Comparison of ENCODE assay signal across 15 cellular contexts in genomic region chrX:20221902-20222301, GRCh38. TPM values are rescaled to one million over a fixed set of nuclear protein-coding genes. Genes with fewer than 3 reads are reported as not detected.
A peak's percentile ranks its signal among the peaks of the same experiment; 100 is the strongest.
DNase-seq lines count a peak whose midpoint lies in the region; ATAC-seq and TF ChIP-seq lines count a peak whose summit lies in the region.
"Had no signal": no experiment of that assay in that cellular context is flagged by ENCODE, and none has a peak within 500 bp of the region (broad histone marks: within the 10 kb centered on the region; RNA-seq: fewer than 3 reads in every experiment).

No MANE protein-coding gene starts in this region.

- peaks cover 1 to 2% of the 10 kb centered on the region in 2 donors for H3K36me3 Mint-ChIP-seq in activated T-cell treated with anti-CD3 and anti-CD28 coated beads, Interleukin-2, amount 50 U/mL, for 72 hours (ENCODE audit: insufficient read depth in 2 of 2)
- peaks cover 30% of the 10 kb centered on the region for H3K36me3 Mint-ChIP-seq in activated T-cell treated with anti-CD3 and anti-CD28 coated beads, Interleukin-2, amount 50 U/mL, for 24 hours (ENCODE audit: low read depth)
- no peaks in the 10 kb centered on the region for H3K36me3 Mint-ChIP-seq in glutamatergic neuron (ENCODE audit: unreplicated experiment)

- H3K27me3 ChIP-seq in skeletal muscle tissue (ENCODE audit: control insufficient read depth in 3 of 3, insufficient read depth in 3 of 3, low read length in 3 of 3): no peaks in the 10 kb centered on the region
- H3K27me3 ChIP-seq: Peyer's patch had no signal

- H3K4me3 ChIP-seq in fibroblast of the aortic adventitia (ENCODE audit: low read depth, low read length) (no peak overlapping the region), skeletal muscle tissue (ENCODE audit: low read length in 3 of 3) (no peak overlapping the region)
- H3K4me3 ChIP-seq: Peyer's patch, spleen had no signal

- TF ChIP-seq CTCF in fibroblast of the aortic adventitia (IDR thresholded peaks at IDR 0.05; ENCODE audit: insufficient read depth, low read length) (no peak), glutamatergic neuron (IDR thresholded peaks at IDR 0.05; ENCODE audit: partially characterized antibody, unreplicated experiment) (no peak)

- H3K27ac Mint-ChIP-seq in activated T-cell treated with anti-CD3 and anti-CD28 coated beads, Interleukin-2, amount 50 U/mL, for 72 hours: peak overlapping the region; percentile 20
- no peak overlapping the region for H3K27ac Mint-ChIP-seq in activated T-cell treated with anti-CD3 and anti-CD28 coated beads, Interleukin-2, amount 50 U/mL, for 24 hours
- no peak overlapping the region for H3K27ac Mint-ChIP-seq in glutamatergic neuron (ENCODE audit: unreplicated experiment)

- H3K4me1 ChIP-seq in skeletal muscle tissue (ENCODE audit: control insufficient read depth in 3 of 3, insufficient read depth in 3 of 3, low read length in 3 of 3): peaks cover 0 to 9% (median 9%) of the 10 kb centered on the region in 3 donors
- H3K4me1 ChIP-seq: Peyer's patch had no signal

- DNase-seq in activated T-cell treated with anti-CD3 and anti-CD28 coated beads, Interleukin-2, amount 50 U/mL, for 72 hours: no peak
- DNase-seq in activated T-cell treated with anti-CD3 and anti-CD28 coated beads, Interleukin-2, amount 50 U/mL, for 24 hours: no peak
- DNase-seq in OCI-M1 (lab: John Stamatoyannopoulos, UW) (peak; percentile 67), fibroblast of the aortic adventitia (ENCODE audit: low read depth) (peak; percentile 19), GDM1 (lab: John Stamatoyannopoulos, UW) (no peak), glutamatergic neuron (no peak)
- DNase-seq: activated effector memory CD4-positive, alpha-beta T cell treated with Interleukin-2 at 50 U/mL for 16 hours; kidney; NCI-H1930; NCI-H69; Peyer's patch; spleen; stimulated activated naive CD4-positive, alpha-beta T cell treated with Interleukin-2 at 50 U/mL for 16 hours had no signal

- H3K27ac ChIP-seq in skeletal muscle tissue (ENCODE audit: low read depth, low read length): peak overlapping the region; percentile 2
- H3K27ac ChIP-seq: Peyer's patch had no signal

- H3K27me3 Mint-ChIP-seq in activated T-cell treated with anti-CD3 and anti-CD28 coated beads, Interleukin-2, amount 50 U/mL, for 72 hours (ENCODE audit: low read depth): peaks cover 7% of the 10 kb centered on the region
- H3K27me3 Mint-ChIP-seq in activated T-cell treated with anti-CD3 and anti-CD28 coated beads, Interleukin-2, amount 50 U/mL, for 24 hours: peaks cover 10% of the 10 kb centered on the region
- no peaks in the 10 kb centered on the region for H3K27me3 Mint-ChIP-seq in glutamatergic neuron (ENCODE audit: unreplicated experiment)

- H3K4me3 Mint-ChIP-seq in activated T-cell treated with anti-CD3 and anti-CD28 coated beads, Interleukin-2, amount 50 U/mL, for 72 hours: no peak overlapping the region
- H3K4me3 Mint-ChIP-seq in activated T-cell treated with anti-CD3 and anti-CD28 coated beads, Interleukin-2, amount 50 U/mL, for 24 hours: no peak overlapping the region
- no peak overlapping the region for H3K4me3 Mint-ChIP-seq in glutamatergic neuron (ENCODE audit: unreplicated experiment)

- no peaks in the 10 kb centered on the region for H3K9me3 ChIP-seq in skeletal muscle tissue (ENCODE audit: control insufficient read depth in 3 of 3, low read length in 3 of 3)
- H3K9me3 ChIP-seq: Peyer's patch, spleen had no signal

- H3K36me3 ChIP-seq in skeletal muscle tissue (ENCODE audit: control insufficient read depth in 3 of 3, insufficient read depth in 3 of 3, low read length in 3 of 3): no peaks in the 10 kb centered on the region
- H3K36me3 ChIP-seq: Peyer's patch, spleen had no signal

- H3K4me1 Mint-ChIP-seq in activated T-cell treated with anti-CD3 and anti-CD28 coated beads, Interleukin-2, amount 50 U/mL, for 72 hours (ENCODE audit: low read depth): peaks cover 40% of the 10 kb centered on the region
- H3K4me1 Mint-ChIP-seq in activated T-cell treated with anti-CD3 and anti-CD28 coated beads, Interleukin-2, amount 50 U/mL, for 24 hours (ENCODE audit: low read depth): peaks cover 66% of the 10 kb centered on the region
- no peaks in the 10 kb centered on the region for H3K4me1 Mint-ChIP-seq in glutamatergic neuron (ENCODE audit: low read depth, unreplicated experiment)

- H3K9me3 Mint-ChIP-seq in activated T-cell treated with anti-CD3 and anti-CD28 coated beads, Interleukin-2, amount 50 U/mL, for 72 hours: no peaks in the 10 kb centered on the region
- H3K9me3 Mint-ChIP-seq in activated T-cell treated with anti-CD3 and anti-CD28 coated beads, Interleukin-2, amount 50 U/mL, for 24 hours: no peaks in the 10 kb centered on the region
- no peaks in the 10 kb centered on the region for H3K9me3 Mint-ChIP-seq in glutamatergic neuron (ENCODE audit: unreplicated experiment)

- no peak overlapping the region for H3K9ac ChIP-seq in skeletal muscle tissue (ENCODE audit: low read depth in 1 of 3, low read length in 3 of 3)

- ATAC-seq in activated T-cell treated with anti-CD3 and anti-CD28 coated beads, Interleukin-2, amount 50 U/mL, for 72 hours (replicated peaks in 1 of 2): no peak
- ATAC-seq in GM19463 (IDR thresholded peaks at IDR 0.05; ENCODE audit: unreplicated experiment): no peak

RNA-seq across cellular contexts. Expression of gene RPS6KA3, which starts 44.8 kb away (rescaled TPM):
- 10 to 100 TPM; 49.4 to 54.4 TPM for total RNA-seq in activated T-cell treated with anti-CD3 and anti-CD28 coated beads, Interleukin-2, amount 50 U/mL, for 72 hours
- 42.5 and 58.1 TPM in 2 replicates for total RNA-seq in fibroblast of the aortic adventitia (ENCODE audit: low replicate concordance)
- total RNA-seq in skeletal muscle tissue: 51.1 TPM
- 9.0 TPM for total RNA-seq in glutamatergic neuron (ENCODE audit: unreplicated experiment)

Comparison
In these comparisons a context has a peak if more than half of its experiments do, and no peak if none do; other contexts are left out.
1. DNase-seq: peak in OCI-M1 (single experiment) and fibroblast of the aortic adventitia (single experiment); none in activated T-cell treated with anti-CD3 and anti-CD28 coated beads, Interleukin-2, amount 50 U/mL, for 72 hours (0 of 2), activated T-cell treated with anti-CD3 and anti-CD28 coated beads, Interleukin-2, amount 50 U/mL, for 24 hours (single experiment), GDM1 (single experiment) and glutamatergic neuron (single experiment).